8 cellular contexts compared by ENCODE assay signal in genomic region chr19:54517483-54517882, GRCh38. TPM values are rescaled to one million over a fixed set of nuclear protein-coding genes. Genes with fewer than 3 reads are reported as not detected.
DNase-seq lines count a peak whose midpoint lies in the region; ATAC-seq and TF ChIP-seq lines count a peak whose summit lies in the region.

No MANE protein-coding gene starts in this region.

- H3K4me3 Mint-ChIP-seq in HFFc6, result no peak overlapping the region

- H3K9me3 ChIP-seq in SJCRH30 (replicated peaks) (no peaks in the 10 kb centered on the region), left lung (no peaks in the 10 kb centered on the region)

- intact Hi-C loops in left lung (cut with DNase I), result no loop called here

- H3K4me1 Mint-ChIP-seq in HFFc6 (ENCODE audit: low read depth), result no peaks in the 10 kb centered on the region

- DNase-seq in AG08395 (ENCODE audit: low spot score) (peak; percentile 40), HFFc6 (peak; percentile 5), SJCRH30 (peak; percentile 79 to 89), amniotic epithelial cell (ENCODE audit: low read depth) (peak; percentile 22), left lung (peak in 1 of 2 donors; percentile 38), superior temporal gyrus (ENCODE audit: extremely low spot score) (peak; percentile 28)

- H3K4me1 ChIP-seq in SJCRH30 (no peaks in the 10 kb centered on the region), left lung (peaks cover 0 to 7% of the 10 kb centered on the region in 2 donors)

- peak; percentile 68 for ATAC-seq in left lung
- ATAC-seq in HG03460 (IDR thresholded peaks at IDR 0.05; ENCODE audit: unreplicated experiment), result no peak
- no peak for ATAC-seq in GM19397 (IDR thresholded peaks at IDR 0.05; ENCODE audit: unreplicated experiment)

- H3K36me3 Mint-ChIP-seq in HFFc6 (ENCODE audit: low read depth), result peaks cover 10% of the 10 kb centered on the region

- H3K27me3 ChIP-seq in SJCRH30 (no peaks in the 10 kb centered on the region; the same call in 1 of the 2 replicates), left lung (peaks cover 0 to 81% of the 10 kb centered on the region in 2 donors)

- no peak overlapping the region for H3K27ac ChIP-seq in SJCRH30
- no peak overlapping the region for H3K27ac ChIP-seq in left lung

- peaks cover 56% of the 10 kb centered on the region for H3K9me3 Mint-ChIP-seq in HFFc6

- H3K36me3 ChIP-seq in SJCRH30, result no peaks in the 10 kb centered on the region
- H3K36me3 ChIP-seq in left lung, result no peaks in the 10 kb centered on the region

- no peaks in the 10 kb centered on the region; the same call in 1 of the 2 replicates for H3K27me3 Mint-ChIP-seq in HFFc6 (ENCODE audit: insufficient read depth)

- H3K4me3 ChIP-seq in SJCRH30, result no peak overlapping the region
- H3K4me3 ChIP-seq in left lung, result no peak overlapping the region

- no peak for TF ChIP-seq CTCF in HFFc6 (IDR thresholded peaks at IDR 0.05)
- TF ChIP-seq CTCF in left lung (IDR thresholded peaks at IDR 0.05), result no peak

- no peak overlapping the region for H3K27ac Mint-ChIP-seq in HFFc6

RNA-seq across cellular contexts. Expression of gene LAIR2, which starts 14.9 kb away (rescaled TPM):
- not detected for total RNA-seq in HFFc6 (2021; fragmentation: NEBNext Ultra II Directional; extraction: Animal tissue kit (Norgen Biotek cat#: 25700))
- not detected in 2 replicates for total RNA-seq in SJCRH30 (2014; rRNA removed; shearing (Covaris generic))
- total RNA-seq in left lung, result 1 to 10 TPM; 1.0 to 1.4 TPM

RNA-seq across cellular contexts. Expression of gene CDC42EP5, which starts 44.4 kb away (rescaled TPM):
- total RNA-seq in HFFc6 (2021; fragmentation: NEBNext Ultra II Directional; extraction: Animal tissue kit (Norgen Biotek cat#: 25700)), result 10 to 100 TPM; 45.9 to 70.5 (median 56.9) TPM
- total RNA-seq in SJCRH30 (2014; rRNA removed; shearing (Covaris generic)), result 0.20 and 1.2 TPM in 2 replicates
- total RNA-seq in left lung, result 10 to 100 TPM; 20.4 to 29.8 TPM

RNA-seq across cellular contexts. Expression of gene LENG9, which starts 53.9 kb away (rescaled TPM):
- 1 to 10 TPM; 3.0 to 4.0 (median 3.6) TPM for total RNA-seq in HFFc6 (2021; fragmentation: NEBNext Ultra II Directional; extraction: Animal tissue kit (Norgen Biotek cat#: 25700))
- 0.38 and 0.40 TPM in 2 replicates for total RNA-seq in SJCRH30 (2014; rRNA removed; shearing (Covaris generic))
- total RNA-seq in left lung, result 1 to 10 TPM; 5.4 to 8.8 TPM

RNA-seq across cellular contexts. Expression of gene LILRA2, which starts 56.1 kb away (rescaled TPM):
- not detected for total RNA-seq in HFFc6 (2021; fragmentation: NEBNext Ultra II Directional; extraction: Animal tissue kit (Norgen Biotek cat#: 25700))
- not detected in 2 replicates for total RNA-seq in SJCRH30 (2014; rRNA removed; shearing (Covaris generic))
- 10 to 100 TPM in 1 of 2 donors, 1 to 10 TPM in 1; 6.2 to 39.7 TPM for total RNA-seq in left lung
